1 cellular context compared by ENCODE assay signal in genomic region chr7:108018668-108019067, GRCh38.
TF ChIP-seq lines count a peak whose summit lies in the region.

No MANE protein-coding gene starts in this region.

TF ChIP-seq in IMR-90, 13 proteins besides CTCF, POLR2A, EP300 and RAD21:
- no peak for TF ChIP-seq FOS (IDR thresholded peaks at IDR 0.05; ENCODE audit: low read depth, low read length)
- TF ChIP-seq RCOR1 (IDR thresholded peaks at IDR 0.05; ENCODE audit: insufficient replicate concordance, low read length): no peak
- no peak for TF ChIP-seq CHD1 (IDR thresholded peaks at IDR 0.05; ENCODE audit: low read depth, low read length)
- TF ChIP-seq ELK1 (IDR thresholded peaks at IDR 0.05; ENCODE audit: borderline replicate concordance, low read depth, low read length): no peak
- no peak for TF ChIP-seq RFX5 (IDR thresholded peaks at IDR 0.05; ENCODE audit: low read depth, low read length)
- no peak for TF ChIP-seq MXI1 (IDR thresholded peaks at IDR 0.05; ENCODE audit: borderline replicate concordance, low read depth, low read length)
- TF ChIP-seq BHLHE40 (IDR thresholded peaks at IDR 0.05; ENCODE audit: low read depth, low read length): no peak
- no peak for TF ChIP-seq SMC3 (IDR thresholded peaks at IDR 0.05; ENCODE audit: low read depth, low read length)
- TF ChIP-seq USF2 (IDR thresholded peaks at IDR 0.05; ENCODE audit: low read depth, low read length): no peak
- TF ChIP-seq MAFK (IDR thresholded peaks at IDR 0.05; ENCODE audit: low read depth, low read length): no peak
- no peak for TF ChIP-seq NFE2L2 (IDR thresholded peaks at IDR 0.05; ENCODE audit: low read depth, low read length)
- TF ChIP-seq MAZ (IDR thresholded peaks at IDR 0.05; ENCODE audit: borderline replicate concordance, low read depth, low read length): no peak
- TF ChIP-seq CEBPB (IDR thresholded peaks at IDR 0.05; ENCODE audit: low read depth, low read length): no peak
